In the genomic region with DNA sequence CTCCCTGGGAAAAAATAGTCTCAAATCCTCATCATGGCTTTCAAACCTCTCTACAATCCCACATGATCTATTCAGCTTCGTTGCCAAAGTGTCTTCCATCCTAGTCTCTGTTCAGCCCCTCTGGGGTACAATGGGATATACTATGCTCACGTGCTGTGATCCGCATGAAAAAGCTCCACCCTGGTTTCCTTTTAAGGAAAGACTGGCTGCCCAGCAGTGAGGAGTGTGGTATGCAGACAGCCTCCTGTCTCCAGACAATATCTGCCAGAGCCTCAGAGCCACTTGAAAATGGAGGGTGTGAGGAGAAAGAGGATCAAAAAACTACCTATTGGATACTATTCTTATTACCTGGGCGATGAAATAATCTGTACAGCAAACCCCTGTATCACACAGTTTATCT, we compare ENCODE assay signal across 19 cellular contexts.
"Had no signal": no experiment of that assay in that cellular context is flagged by ENCODE, and none has a peak within 500 bp of the region (broad histone marks: within the 10 kb centered on the region; RNA-seq: fewer than 3 reads in every experiment).

No MANE protein-coding gene starts in this region.

- H3K27ac ChIP-seq: sigmoid colon, testis, uterus had no signal

- FAIRE-seq: endometrium, islet of Langerhans had no signal

- DNase-seq: activated CD4-positive, alpha-beta T cell treated with anti-CD3 and anti-CD28 coated beads, Interleukin-2, amount 10 ng/mL, durations not matched to agents 7 days and 5 days; activated CD4-positive, CD25-positive, alpha-beta regulatory T cell treated with anti-CD3 and anti-CD28 coated beads, Interleukin-2, amount 50 U/mL, for 72 hours; activated CD8-positive, alpha-beta memory T cell treated with anti-CD3 and anti-CD28 coated beads, Interleukin-2, amount 10 ng/mL, durations not matched to agents 7 days and 5 days; activated CD8-positive, alpha-beta T cell treated with anti-CD3 and anti-CD28 coated beads for 36 hours; activated gamma-delta T cell; activated naive CD4-positive, alpha-beta T cell treated with anti-CD3 and anti-CD28 coated beads, Interleukin-2, amount 50 U/mL, for 16 hours; activated naive CD8-positive, alpha-beta T cell treated with anti-CD3 and anti-CD28 coated beads, Interleukin-2, amount 50 U/mL, for 24 hours; activated T-cell treated with anti-CD3 and anti-CD28 coated beads for 4 hours; effector CD4-positive, alpha-beta T cell; left cardiac atrium; occipital lobe; sigmoid colon; stimulated activated CD4-positive, alpha-beta T cell treated with anti-CD3 and anti-CD28 coated beads, Interleukin-4, amount 100 ng/mL, for 1 hour; stimulated activated naive CD4-positive, alpha-beta T cell; testis; trophoblast cell; uterus had no signal

- H3K9me3 ChIP-seq: sigmoid colon, testis, uterus had no signal

- H3K4me1 ChIP-seq: sigmoid colon, testis, uterus had no signal

- H3K27me3 ChIP-seq: sigmoid colon, testis, uterus had no signal

- ATAC-seq: activated CD8-positive, alpha-beta memory T cell treated with anti-CD3 and anti-CD28 coated beads, Interleukin-2, amount 10 ng/mL, durations not matched to agents 7 days and 5 days; activated CD8-positive, alpha-beta T cell treated with anti-CD3 and anti-CD28 coated beads for 36 hours; activated naive CD8-positive, alpha-beta T cell treated with anti-CD3 and anti-CD28 coated beads, Interleukin-2, amount 50 U/mL, for 24 hours; left cardiac atrium had no signal

- H3K4me3 ChIP-seq: sigmoid colon, testis, uterus had no signal

- H3K36me3 ChIP-seq: sigmoid colon, uterus had no signal
